In the genomic region with DNA sequence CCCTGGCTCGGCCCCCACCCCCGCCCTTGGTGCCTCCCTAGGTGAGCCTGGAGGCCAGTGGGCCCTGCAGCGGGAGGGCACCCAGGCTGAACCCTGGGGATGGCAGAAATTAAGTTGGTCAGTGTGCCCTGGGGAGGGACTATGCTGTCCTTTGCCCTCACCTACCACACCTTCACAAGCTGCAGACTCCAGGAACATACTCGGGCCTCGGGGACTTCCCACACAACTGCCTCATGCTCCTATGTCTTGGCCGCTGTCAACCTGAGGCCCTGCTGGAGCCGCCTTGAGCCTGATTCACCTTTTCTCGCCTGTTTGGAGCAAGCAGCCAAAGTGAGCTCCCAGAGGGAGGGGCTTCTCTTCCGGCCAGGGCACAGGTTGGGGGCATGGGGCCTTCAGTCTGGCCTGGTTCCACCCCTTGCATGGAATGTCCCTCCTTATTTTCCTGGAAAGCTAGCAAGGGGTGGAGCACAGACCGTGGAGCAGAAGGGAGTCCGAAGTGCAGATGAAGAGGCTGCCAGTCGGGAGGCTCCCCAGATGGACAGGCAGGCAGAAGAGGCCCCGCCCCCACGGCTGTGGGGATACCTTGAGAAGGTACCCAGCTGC, we compare ENCODE assay signal across 1 cellular context.
TF ChIP-seq lines count a peak whose summit lies in the region.

No MANE protein-coding gene starts in this region.

TF ChIP-seq in HepG2, 621 proteins besides CTCF, POLR2A, EP300 and RAD21 (continued from another document and continues in another):
- TF ChIP-seq BCL6 (CRISPR knock-in tag; IDR thresholded peaks at IDR 0.05) (peak; percentile 100), HOXA7 (CRISPR knock-in tag; IDR thresholded peaks at IDR 0.05) (no peak), KLF9 (CRISPR knock-in tag; IDR thresholded peaks at IDR 0.05; ENCODE audit: low read depth) (no peak), HOXA5 (CRISPR knock-in tag; IDR thresholded peaks at IDR 0.05) (no peak), SCMH1 (CRISPR knock-in tag; IDR thresholded peaks at IDR 0.05; ENCODE audit: borderline replicate concordance) (no peak), RFXANK (CRISPR knock-in tag; IDR thresholded peaks at IDR 0.05) (no peak), SKI (IDR thresholded peaks at IDR 0.05; ENCODE audit: partially characterized antibody) (peak; percentile 25), ZNF451 (CRISPR knock-in tag; IDR thresholded peaks at IDR 0.05) (no peak), PAF1 (CRISPR knock-in tag; IDR thresholded peaks at IDR 0.05) (no peak), ZNF383 (CRISPR knock-in tag; IDR thresholded peaks at IDR 0.05; ENCODE audit: borderline replicate concordance) (no peak), ONECUT2 (CRISPR knock-in tag; IDR thresholded peaks at IDR 0.05) (no peak), FIP1L1 (IDR thresholded peaks at IDR 0.05; ENCODE audit: borderline replicate concordance, insufficient read depth, low read depth, low read length) (no peak), GABPA (IDR thresholded peaks at IDR 0.05; ENCODE audit: low read depth, low read length) (no peak), GABPA (CRISPR knock-in tag; IDR thresholded peaks at IDR 0.05; ENCODE audit: low read depth) (peak; percentile 17; the same call in 1 of the 2 replicates), ATRX (CRISPR knock-in tag; IDR thresholded peaks at IDR 0.05; ENCODE audit: borderline replicate concordance) (no peak), RAD51 (IDR thresholded peaks at IDR 0.05; ENCODE audit: borderline replicate concordance) (no peak), MLLT10 (CRISPR knock-in tag; IDR thresholded peaks at IDR 0.05) (no peak), TP53 (CRISPR knock-in tag; conservative IDR thresholded peaks at IDR 0.05) (no peak), PCBP1 (IDR thresholded peaks at IDR 0.05; ENCODE audit: borderline replicate concordance, low read depth, low read length) (no peak), CCAR2 (optimal IDR thresholded peaks at IDR 0.05; ENCODE audit: low read depth, low read length) (no peak), PRMT3 (CRISPR knock-in tag; IDR thresholded peaks at IDR 0.05; ENCODE audit: borderline replicate concordance, low read depth) (no peak), SALL1 (CRISPR knock-in tag; IDR thresholded peaks at IDR 0.05) (peak; percentile 41; the same call in 1 of the 2 replicates), ZNF781 (CRISPR knock-in tag; IDR thresholded peaks at IDR 0.05; ENCODE audit: borderline replicate concordance, not compliant biosample characterization) (no peak), ZNF263 (CRISPR knock-in tag; IDR thresholded peaks at IDR 0.05) (peak; percentile 55; the same call in 1 of the 2 replicates), JARID2 (CRISPR knock-in tag; IDR thresholded peaks at IDR 0.05; ENCODE audit: insufficient replicate concordance) (no peak), HNF4G (IDR thresholded peaks at IDR 0.05; ENCODE audit: borderline replicate concordance, low read depth, low read length) (peak; percentile 39; the same call in 1 of the 2 replicates), HNF4G (CRISPR knock-in tag; IDR thresholded peaks at IDR 0.05; ENCODE audit: borderline replicate concordance, low read depth) (no peak), MXI1 (IDR thresholded peaks at IDR 0.05; ENCODE audit: borderline replicate concordance, low read depth, low read length) (no peak)
- TF ChIP-seq, protein P1, sequence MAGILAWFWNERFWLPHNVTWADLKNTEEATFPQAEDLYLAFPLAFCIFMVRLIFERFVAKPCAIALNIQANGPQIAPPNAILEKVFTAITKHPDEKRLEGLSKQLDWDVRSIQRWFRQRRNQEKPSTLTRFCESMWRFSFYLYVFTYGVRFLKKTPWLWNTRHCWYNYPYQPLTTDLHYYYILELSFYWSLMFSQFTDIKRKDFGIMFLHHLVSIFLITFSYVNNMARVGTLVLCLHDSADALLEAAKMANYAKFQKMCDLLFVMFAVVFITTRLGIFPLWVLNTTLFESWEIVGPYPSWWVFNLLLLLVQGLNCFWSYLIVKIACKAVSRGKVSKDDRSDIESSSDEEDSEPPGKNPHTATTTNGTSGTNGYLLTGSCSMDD (CRISPR knock-in tag; IDR thresholded peaks at IDR 0.05) = no peak
- TF ChIP-seq, protein P2, sequence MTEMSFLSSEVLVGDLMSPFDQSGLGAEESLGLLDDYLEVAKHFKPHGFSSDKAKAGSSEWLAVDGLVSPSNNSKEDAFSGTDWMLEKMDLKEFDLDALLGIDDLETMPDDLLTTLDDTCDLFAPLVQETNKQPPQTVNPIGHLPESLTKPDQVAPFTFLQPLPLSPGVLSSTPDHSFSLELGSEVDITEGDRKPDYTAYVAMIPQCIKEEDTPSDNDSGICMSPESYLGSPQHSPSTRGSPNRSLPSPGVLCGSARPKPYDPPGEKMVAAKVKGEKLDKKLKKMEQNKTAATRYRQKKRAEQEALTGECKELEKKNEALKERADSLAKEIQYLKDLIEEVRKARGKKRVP (CRISPR knock-in tag; IDR thresholded peaks at IDR 0.05) = no peak
- TF ChIP-seq, protein P3, sequence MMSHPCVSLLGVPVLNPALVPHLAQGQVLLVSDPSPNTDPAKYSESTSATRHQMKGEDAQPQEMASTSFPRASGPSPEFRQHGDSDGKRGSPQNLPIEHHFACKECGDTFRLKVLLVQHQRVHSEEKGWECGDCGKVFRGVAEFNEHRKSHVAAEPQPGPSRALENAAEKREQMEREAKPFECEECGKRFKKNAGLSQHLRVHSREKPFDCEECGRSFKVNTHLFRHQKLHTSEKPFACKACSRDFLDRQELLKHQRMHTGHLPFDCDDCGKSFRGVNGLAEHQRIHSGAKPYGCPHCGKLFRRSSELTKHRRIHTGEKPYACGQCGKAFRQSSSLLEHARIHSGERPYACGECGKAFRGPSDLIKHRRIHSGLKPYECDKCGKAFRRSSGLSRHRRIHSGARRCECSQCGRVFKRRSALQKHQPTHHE (CRISPR knock-in tag; IDR thresholded peaks at IDR 0.05; ENCODE audit: borderline replicate concordance) = no peak
- TF ChIP-seq, protein P4, sequence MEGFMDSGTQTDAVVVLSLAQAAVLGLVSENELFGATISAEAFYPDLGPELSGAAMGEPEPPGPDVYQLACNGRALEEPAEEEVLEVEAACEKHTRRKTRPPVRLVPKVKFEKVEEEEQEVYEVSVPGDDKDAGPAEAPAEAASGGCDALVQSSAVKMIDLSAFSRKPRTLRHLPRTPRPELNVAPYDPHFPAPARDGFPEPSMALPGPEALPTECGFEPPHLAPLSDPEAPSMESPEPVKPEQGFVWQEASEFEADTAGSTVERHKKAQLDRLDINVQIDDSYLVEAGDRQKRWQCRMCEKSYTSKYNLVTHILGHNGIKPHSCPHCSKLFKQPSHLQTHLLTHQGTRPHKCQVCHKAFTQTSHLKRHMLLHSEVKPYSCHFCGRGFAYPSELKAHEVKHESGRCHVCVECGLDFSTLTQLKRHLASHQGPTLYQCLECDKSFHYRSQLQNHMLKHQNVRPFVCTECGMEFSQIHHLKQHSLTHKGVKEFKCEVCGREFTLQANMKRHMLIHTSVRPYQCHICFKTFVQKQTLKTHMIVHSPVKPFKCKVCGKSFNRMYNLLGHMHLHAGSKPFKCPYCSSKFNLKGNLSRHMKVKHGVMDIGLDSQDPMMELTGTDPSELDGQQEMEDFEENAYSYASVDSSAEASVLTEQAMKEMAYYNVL (CRISPR knock-in tag; IDR thresholded peaks at IDR 0.05; ENCODE audit: borderline replicate concordance) = no peak
- TF ChIP-seq, protein P5, sequence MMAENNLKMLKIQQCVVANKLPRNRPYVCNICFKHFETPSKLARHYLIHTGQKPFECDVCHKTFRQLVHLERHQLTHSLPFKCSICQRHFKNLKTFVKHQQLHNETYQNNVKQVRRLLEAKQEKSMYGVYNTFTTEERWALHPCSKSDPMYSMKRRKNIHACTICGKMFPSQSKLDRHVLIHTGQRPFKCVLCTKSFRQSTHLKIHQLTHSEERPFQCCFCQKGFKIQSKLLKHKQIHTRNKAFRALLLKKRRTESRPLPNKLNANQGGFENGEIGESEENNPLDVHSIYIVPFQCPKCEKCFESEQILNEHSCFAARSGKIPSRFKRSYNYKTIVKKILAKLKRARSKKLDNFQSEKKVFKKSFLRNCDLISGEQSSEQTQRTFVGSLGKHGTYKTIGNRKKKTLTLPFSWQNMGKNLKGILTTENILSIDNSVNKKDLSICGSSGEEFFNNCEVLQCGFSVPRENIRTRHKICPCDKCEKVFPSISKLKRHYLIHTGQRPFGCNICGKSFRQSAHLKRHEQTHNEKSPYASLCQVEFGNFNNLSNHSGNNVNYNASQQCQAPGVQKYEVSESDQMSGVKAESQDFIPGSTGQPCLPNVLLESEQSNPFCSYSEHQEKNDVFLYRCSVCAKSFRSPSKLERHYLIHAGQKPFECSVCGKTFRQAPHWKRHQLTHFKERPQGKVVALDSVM (CRISPR knock-in tag; IDR thresholded peaks at IDR 0.05) = 0 out of 2 replicates have a peak, but pooled peaks have one; percentile 43
- TF ChIP-seq, protein P6, sequence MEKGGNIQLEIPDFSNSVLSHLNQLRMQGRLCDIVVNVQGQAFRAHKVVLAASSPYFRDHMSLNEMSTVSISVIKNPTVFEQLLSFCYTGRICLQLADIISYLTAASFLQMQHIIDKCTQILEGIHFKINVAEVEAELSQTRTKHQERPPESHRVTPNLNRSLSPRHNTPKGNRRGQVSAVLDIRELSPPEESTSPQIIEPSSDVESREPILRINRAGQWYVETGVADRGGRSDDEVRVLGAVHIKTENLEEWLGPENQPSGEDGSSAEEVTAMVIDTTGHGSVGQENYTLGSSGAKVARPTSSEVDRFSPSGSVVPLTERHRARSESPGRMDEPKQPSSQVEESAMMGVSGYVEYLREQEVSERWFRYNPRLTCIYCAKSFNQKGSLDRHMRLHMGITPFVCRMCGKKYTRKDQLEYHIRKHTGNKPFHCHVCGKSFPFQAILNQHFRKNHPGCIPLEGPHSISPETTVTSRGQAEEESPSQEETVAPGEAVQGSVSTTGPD (CRISPR knock-in tag; IDR thresholded peaks at IDR 0.05) = no peak
- TF ChIP-seq, protein P7, sequence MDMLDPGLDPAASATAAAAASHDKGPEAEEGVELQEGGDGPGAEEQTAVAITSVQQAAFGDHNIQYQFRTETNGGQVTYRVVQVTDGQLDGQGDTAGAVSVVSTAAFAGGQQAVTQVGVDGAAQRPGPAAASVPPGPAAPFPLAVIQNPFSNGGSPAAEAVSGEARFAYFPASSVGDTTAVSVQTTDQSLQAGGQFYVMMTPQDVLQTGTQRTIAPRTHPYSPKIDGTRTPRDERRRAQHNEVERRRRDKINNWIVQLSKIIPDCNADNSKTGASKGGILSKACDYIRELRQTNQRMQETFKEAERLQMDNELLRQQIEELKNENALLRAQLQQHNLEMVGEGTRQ (IDR thresholded peaks at IDR 0.05; ENCODE audit: low read depth, low read length) = no peak
- TF ChIP-seq, protein P7 (CRISPR knock-in tag; IDR thresholded peaks at IDR 0.05; ENCODE audit: borderline replicate concordance) = no peak
- TF ChIP-seq, protein P8, sequence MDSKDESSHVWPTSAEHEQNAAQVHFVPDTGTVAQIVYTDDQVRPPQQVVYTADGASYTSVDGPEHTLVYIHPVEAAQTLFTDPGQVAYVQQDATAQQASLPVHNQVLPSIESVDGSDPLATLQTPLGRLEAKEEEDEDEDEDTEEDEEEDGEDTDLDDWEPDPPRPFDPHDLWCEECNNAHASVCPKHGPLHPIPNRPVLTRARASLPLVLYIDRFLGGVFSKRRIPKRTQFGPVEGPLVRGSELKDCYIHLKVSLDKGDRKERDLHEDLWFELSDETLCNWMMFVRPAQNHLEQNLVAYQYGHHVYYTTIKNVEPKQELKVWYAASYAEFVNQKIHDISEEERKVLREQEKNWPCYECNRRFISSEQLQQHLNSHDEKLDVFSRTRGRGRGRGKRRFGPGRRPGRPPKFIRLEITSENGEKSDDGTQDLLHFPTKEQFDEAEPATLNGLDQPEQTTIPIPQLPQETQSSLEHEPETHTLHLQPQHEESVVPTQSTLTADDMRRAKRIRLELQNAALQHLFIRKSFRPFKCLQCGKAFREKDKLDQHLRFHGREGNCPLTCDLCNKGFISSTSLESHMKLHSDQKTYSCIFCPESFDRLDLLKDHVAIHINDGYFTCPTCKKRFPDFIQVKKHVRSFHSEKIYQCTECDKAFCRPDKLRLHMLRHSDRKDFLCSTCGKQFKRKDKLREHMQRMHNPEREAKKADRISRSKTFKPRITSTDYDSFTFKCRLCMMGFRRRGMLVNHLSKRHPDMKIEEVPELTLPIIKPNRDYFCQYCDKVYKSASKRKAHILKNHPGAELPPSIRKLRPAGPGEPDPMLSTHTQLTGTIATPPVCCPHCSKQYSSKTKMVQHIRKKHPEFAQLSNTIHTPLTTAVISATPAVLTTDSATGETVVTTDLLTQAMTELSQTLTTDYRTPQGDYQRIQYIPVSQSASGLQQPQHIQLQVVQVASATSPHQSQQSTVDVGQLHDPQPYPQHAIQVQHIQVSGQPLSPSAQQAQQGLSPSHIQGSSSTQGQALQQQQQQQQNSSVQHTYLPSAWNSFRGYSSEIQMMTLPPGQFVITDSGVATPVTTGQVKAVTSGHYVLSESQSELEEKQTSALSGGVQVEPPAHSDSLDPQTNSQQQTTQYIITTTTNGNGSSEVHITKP (CRISPR knock-in tag; IDR thresholded peaks at IDR 0.05; ENCODE audit: low read depth) = 0 out of 2 replicates have a peak, but pooled peaks have one; percentile 23
